Comparison of ENCODE assay signal across 21 cellular contexts in the genomic region with DNA sequence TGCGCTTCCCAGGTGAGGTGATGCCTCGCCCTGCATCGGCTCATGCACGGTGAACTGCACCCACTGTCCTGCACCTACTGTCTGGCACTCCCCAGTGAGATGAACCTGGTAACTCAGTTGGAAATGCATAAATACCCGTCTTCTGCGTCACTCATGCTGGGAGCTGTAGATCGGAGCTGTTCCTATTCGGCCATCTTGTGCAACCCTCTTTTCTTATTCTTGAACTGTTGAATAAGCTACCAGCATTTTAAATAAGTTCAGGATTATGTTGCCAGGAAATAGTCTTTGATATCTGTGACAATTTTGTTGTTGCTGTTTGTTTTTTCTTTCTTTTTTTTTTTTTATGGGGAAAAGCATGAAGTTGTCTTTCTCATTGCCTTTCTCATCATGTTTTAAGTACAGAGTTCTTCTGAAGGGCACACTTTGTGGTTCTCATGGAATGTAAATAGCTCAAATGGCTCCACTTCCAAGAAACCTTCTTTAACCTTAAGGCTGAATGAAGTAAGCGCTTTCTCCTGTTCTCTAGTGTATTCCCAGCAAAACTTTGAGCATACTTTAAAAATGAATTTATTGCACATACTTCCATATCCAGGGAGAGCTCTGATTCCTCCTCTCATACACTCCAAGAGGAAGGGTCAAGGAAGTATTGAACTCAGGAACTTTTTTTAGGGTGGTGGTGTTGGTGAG.
A peak's percentile ranks its signal among the peaks of the same experiment; 100 is the strongest.
DNase-seq lines count a peak whose midpoint lies in the region; ATAC-seq, FAIRE-seq and TF ChIP-seq lines count a peak whose summit lies in the region.
"Had no signal": no experiment of that assay in that cellular context is flagged by ENCODE, and none has a peak within 500 bp of the region (broad histone marks: within the 10 kb centered on the region; RNA-seq: fewer than 3 reads in every experiment).

No MANE protein-coding gene starts in this region.

- H3K4me3 Mint-ChIP-seq in endothelial cell (ENCODE audit: unreplicated experiment), result peak overlapping the region; percentile 14
- H3K4me3 Mint-ChIP-seq: activated CD8-positive, alpha-beta T cell treated with anti-CD3 and anti-CD28 coated beads for 36 hours; CD4-positive, alpha-beta memory T cell had no signal

- H3K27me3 ChIP-seq in osteoblast (ENCODE audit: insufficient read depth, low read length), result no peaks in the 10 kb centered on the region
- H3K27me3 ChIP-seq: esophagus squamous epithelium, heart right ventricle had no signal

- H3K36me3 ChIP-seq in osteoblast (ENCODE audit: insufficient read depth, low read length) (no peaks in the 10 kb centered on the region), kidney (ENCODE audit: control insufficient read depth in 1 of 2, insufficient read depth in 2 of 2, low read length in 2 of 2) (no peaks in the 10 kb centered on the region)
- H3K36me3 ChIP-seq: esophagus squamous epithelium, heart right ventricle, thoracic aorta had no signal

- FAIRE-seq in kidney (lab: Jason Lieb, UNC), result no peak
- no peak for FAIRE-seq in GM12891 (lab: Jason Lieb, UNC)
- FAIRE-seq: RCC 7860 had no signal

- no peak overlapping the region for H3K27ac ChIP-seq in osteoblast (ENCODE audit: low read depth, low read length)
- no peak overlapping the region for H3K27ac ChIP-seq in kidney (ENCODE audit: low read depth in 2 of 2, low read length in 2 of 2)
- H3K27ac ChIP-seq: esophagus squamous epithelium, heart right ventricle, thoracic aorta had no signal

- H3K27ac Mint-ChIP-seq in endothelial cell (ENCODE audit: unreplicated experiment), result no peak overlapping the region
- H3K27ac Mint-ChIP-seq: activated CD8-positive, alpha-beta T cell treated with anti-CD3 and anti-CD28 coated beads for 36 hours had no signal

- H3K4me1 ChIP-seq in osteoblast (ENCODE audit: insufficient read depth, low read length), result no peaks in the 10 kb centered on the region
- no peaks in the 10 kb centered on the region for H3K4me1 ChIP-seq in kidney (ENCODE audit: control insufficient read depth in 1 of 2, insufficient read depth in 1 of 2, low read depth in 1 of 2, low read length in 2 of 2)
- H3K4me1 ChIP-seq: esophagus squamous epithelium, heart right ventricle had no signal

- peaks cover 5% of the 10 kb centered on the region for H3K27me3 Mint-ChIP-seq in endothelial cell (ENCODE audit: unreplicated experiment)
- H3K27me3 Mint-ChIP-seq: activated CD8-positive, alpha-beta T cell treated with anti-CD3 and anti-CD28 coated beads for 36 hours; CD4-positive, alpha-beta memory T cell had no signal

- no peaks in the 10 kb centered on the region for H4K20me1 ChIP-seq in osteoblast (ENCODE audit: insufficient read depth, low read length)

- no peak overlapping the region for H3K4me3 ChIP-seq in AG10803 (ENCODE audit: low read length)
- no peak overlapping the region for H3K4me3 ChIP-seq in osteoblast (ENCODE audit: insufficient read depth, low read length)
- H3K4me3 ChIP-seq in kidney (ENCODE audit: low read length in 2 of 2), result no peak overlapping the region
- H3K4me3 ChIP-seq: esophagus squamous epithelium, heart right ventricle, thoracic aorta had no signal

- no peak overlapping the region for H3K4me2 ChIP-seq in osteoblast (ENCODE audit: insufficient read depth, low read length)

- peaks cover 15% of the 10 kb centered on the region for H3K36me3 Mint-ChIP-seq in endothelial cell (ENCODE audit: low read depth, unreplicated experiment)
- H3K36me3 Mint-ChIP-seq: CD4-positive, alpha-beta memory T cell had no signal

- H2AFZ ChIP-seq in osteoblast (ENCODE audit: low read length), result no peak overlapping the region

- H3K9me3 Mint-ChIP-seq in endothelial cell (ENCODE audit: unreplicated experiment), result peaks cover 18% of the 10 kb centered on the region

- DNase-seq in AG10803 (ENCODE audit: low read depth) (peak; percentile 66), M059J (ENCODE audit: low read depth) (peak; percentile 78), endothelial cell (ENCODE audit: low spot score) (no peak), osteoblast (ENCODE audit: insufficient read length, low spot score, missing footprints) (peak; percentile 50), kidney (no peak), NCI-H1417 treated with DMSO at 0.1 percent for 48 hours (lab: John Stamatoyannopoulos, UW) (no peak), GM12891 (ENCODE audit: insufficient read length, low spot score) (no peak)
- DNase-seq: ACHN; activated naive CD4-positive, alpha-beta T cell; effector CD8-positive, alpha-beta T cell; esophagus squamous epithelium; heart right ventricle; NCI-H510A; occipital lobe; T1000 had no signal

- TF ChIP-seq POLR2A in GM12891 (IDR thresholded peaks at IDR 0.05; ENCODE audit: low read depth, low read length), result no peak

- TF ChIP-seq CTCF in AG10803 (conservative IDR thresholded peaks at IDR 0.05; ENCODE audit: low read length) (no peak), endothelial cell (IDR thresholded peaks at IDR 0.05; ENCODE audit: unreplicated experiment) (no peak), osteoblast (IDR thresholded peaks at IDR 0.05; ENCODE audit: extremely low read depth, low read depth, low read length) (no peak), kidney (IDR thresholded peaks at IDR 0.05; ENCODE audit: borderline replicate concordance, extremely low read depth, insufficient read depth) (no peak)

- peaks cover 11% of the 10 kb centered on the region for H3K4me1 Mint-ChIP-seq in endothelial cell (ENCODE audit: unreplicated experiment)

- no peaks in the 10 kb centered on the region for H3K79me2 ChIP-seq in osteoblast (ENCODE audit: insufficient read depth, low read length)

- no peak overlapping the region for H3K9ac ChIP-seq in kidney (ENCODE audit: low read length in 2 of 2)

- intact Hi-C loops in kidney (cut with DNase I), result no loop called here

- H3K9me3 ChIP-seq in osteoblast (ENCODE audit: low read depth, low read length), result no peaks in the 10 kb centered on the region
- H3K9me3 ChIP-seq in kidney (ENCODE audit: control insufficient read depth in 1 of 2, low read length in 2 of 2), result no peaks in the 10 kb centered on the region
- H3K9me3 ChIP-seq: esophagus squamous epithelium, thoracic aorta had no signal

- ATAC-seq in GM19035 (IDR thresholded peaks at IDR 0.05; ENCODE audit: unreplicated experiment), result no peak
- ATAC-seq: activated CD8-positive, alpha-beta T cell treated with anti-CD3 and anti-CD28 coated beads for 36 hours; heart right ventricle; right cardiac atrium had no signal

TF ChIP-seq in GM12891, 5 proteins besides CTCF, POLR2A, EP300 and RAD21:
- TF ChIP-seq POU2F2 (IDR thresholded peaks at IDR 0.05; ENCODE audit: low read depth, low read length), result no peak
- no peak for TF ChIP-seq POLR2AphosphoS5 (IDR thresholded peaks at IDR 0.05; ENCODE audit: low read depth, low read length)

Comparison
In these comparisons a context has a peak if more than half of its experiments do, and no peak if none do; other contexts are left out.
1. DNase-seq: peak in AG10803 (single experiment), M059J (single experiment) and osteoblast (single experiment); none in endothelial cell (single experiment), kidney (single experiment), NCI-H1417 treated with DMSO at 0.1 percent for 48 hours (single experiment) and GM12891 (single experiment).